8 cellular contexts compared by ENCODE assay signal in genomic region chr6:10411915-10412164, GRCh38. TPM values are rescaled to one million over a fixed set of nuclear protein-coding genes. Genes with fewer than 3 reads are reported as not detected.
DNase-seq lines count a peak whose midpoint lies in the region; ATAC-seq and TF ChIP-seq lines count a peak whose summit lies in the region.

No MANE protein-coding gene starts in this region.

- H3K36me3 ChIP-seq in mucosa of stomach (ENCODE audit: control insufficient read depth, insufficient read depth, low read length), result no peaks in the 10 kb centered on the region

- H3K4me1 Mint-ChIP-seq in chondrocyte (ENCODE audit: low read depth), result peaks cover 66% of the 10 kb centered on the region

- peaks cover 29% of the 10 kb centered on the region for H3K4me1 ChIP-seq in mucosa of stomach (ENCODE audit: control insufficient read depth, insufficient read depth, low read length)

- no peaks in the 10 kb centered on the region for H3K9me3 Mint-ChIP-seq in chondrocyte (ENCODE audit: low read depth)

- TF ChIP-seq CTCF in HL-60 (IDR thresholded peaks at IDR 0.05; ENCODE audit: insufficient read depth, low read length) (no peak), chondrocyte (IDR thresholded peaks at IDR 0.05) (no peak)

- H3K36me3 Mint-ChIP-seq in chondrocyte (ENCODE audit: low read depth), result peaks cover 6% of the 10 kb centered on the region

- ATAC-seq in GM21786 (IDR thresholded peaks at IDR 0.05; ENCODE audit: unreplicated experiment), result no peak
- ATAC-seq in GM19324 (IDR thresholded peaks at IDR 0.05; ENCODE audit: low FRiP score, unreplicated experiment), result no peak

- H3K27ac Mint-ChIP-seq in chondrocyte (ENCODE audit: unreplicated experiment), result peak overlapping the region; percentile 80

- peak overlapping the region; percentile 51 for H3K27ac ChIP-seq in HL-60 (replicated peaks)

- H3K4me3 Mint-ChIP-seq in chondrocyte (ENCODE audit: unreplicated experiment), result peak overlapping the region; percentile 81

- peaks cover 37% of the 10 kb centered on the region for H3K27me3 ChIP-seq in HL-60 (ENCODE audit: insufficient read depth, poor library complexity, severe bottlenecking)
- peaks cover 97% of the 10 kb centered on the region for H3K27me3 ChIP-seq in mucosa of stomach (ENCODE audit: control insufficient read depth, insufficient read depth, low read length)

- H3K9ac ChIP-seq in mucosa of stomach (ENCODE audit: low read length), result peak overlapping the region; percentile 65

- H3K27me3 Mint-ChIP-seq in chondrocyte (ENCODE audit: low read depth), result peaks cover 68% of the 10 kb centered on the region

- H3K4me3 ChIP-seq in GM08714 (ENCODE audit: low read length), result peak overlapping the region; percentile 91
- H3K4me3 ChIP-seq in HL-60 (replicated peaks; ENCODE audit: insufficient read depth, low read length), result peak overlapping the region; percentile 70
- peak overlapping the region; percentile 56 for H3K4me3 ChIP-seq in mucosa of stomach (ENCODE audit: low read length)

- no peak for DNase-seq in HL-60 (ENCODE audit: low read depth in 1 of 2, low spot score in 1 of 2)
- peak; percentile 90 for DNase-seq in chondrocyte (ENCODE audit: low spot score)
- no peak for DNase-seq in 8988T
- DNase-seq in putamen (ENCODE audit: low spot score), result no peak

- no peaks in the 10 kb centered on the region for H3K9me3 ChIP-seq in mucosa of stomach (ENCODE audit: control insufficient read depth, low read length)

RNA-seq across cellular contexts. Expression of gene TFAP2A, which starts 3.0 kb away (rescaled TPM):
- 0.74 to 26.6 TPM (median 1.4 TPM) in 3 replicates for total RNA-seq in chondrocyte
